Comparison of ENCODE assay signal across 8 cellular contexts in genomic region chr17:50867856-50868438, GRCh38. TPM values are rescaled to one million over a fixed set of nuclear protein-coding genes. Genes with fewer than 3 reads are reported as not detected.
A peak's percentile ranks its signal among the peaks of the same experiment; 100 is the strongest.
DNase-seq lines count a peak whose midpoint lies in the region; ATAC-seq, FAIRE-seq and TF ChIP-seq lines count a peak whose summit lies in the region.

No MANE protein-coding gene starts in this region.

- H3K9me3 Mint-ChIP-seq in Caco-2 (ENCODE audit: unreplicated experiment), result no peaks in the 10 kb centered on the region

- peaks cover 29% of the 10 kb centered on the region; the same call in 1 of the 2 replicates for H3K79me2 ChIP-seq in OCI-LY7 (ENCODE audit: insufficient read depth, low read depth, low read length)
- H3K79me2 ChIP-seq in osteoblast (ENCODE audit: insufficient read depth, low read length), result peaks cover 32% of the 10 kb centered on the region

- H3K4me1 ChIP-seq in Caco-2 (peaks cover 15% of the 10 kb centered on the region), OCI-LY7 (ENCODE audit: insufficient read depth, low read length, poor library complexity, severe bottlenecking) (peaks cover 16% of the 10 kb centered on the region), osteoblast (ENCODE audit: insufficient read depth, low read length) (peaks cover 30% of the 10 kb centered on the region)

- H3K27me3 Mint-ChIP-seq in Caco-2 (ENCODE audit: insufficient read depth, unreplicated experiment), result no peaks in the 10 kb centered on the region

- H3K4me3 ChIP-seq in Caco-2 (ENCODE audit: low read depth, low read length) (peak overlapping the region; percentile 63), OCI-LY7 (ENCODE audit: low read depth, low read length, poor library complexity, severe bottlenecking) (peak overlapping the region; percentile 72), osteoblast (ENCODE audit: insufficient read depth, low read length) (peak overlapping the region; percentile 80)

- peak overlapping the region; percentile 79 for H3K4me3 Mint-ChIP-seq in Caco-2 (ENCODE audit: unreplicated experiment)

- H4K20me1 ChIP-seq in OCI-LY7 (ENCODE audit: insufficient read depth, low read length) (peaks cover 11% of the 10 kb centered on the region; the same call in 1 of the 2 replicates), osteoblast (ENCODE audit: insufficient read depth, low read length) (peaks cover 22% of the 10 kb centered on the region)

- POLR2A ChIA-PET in Caco-2 (lab: Charles Lee) (interaction anchor here (0.5 to 5.6 kb wide), 26 partner anchors 11 to 254 kb away, joined by 3 to 296 read pairs (median 12); partner anchors contain the start of gene LUC7L3), OCI-LY7 (lab: Charles Lee) (interaction anchor here (0.5 to 5.5 kb wide), 7 partner anchors 12 to 390 kb away, joined by 3 to 23 read pairs (median 11); no protein-coding TSS in a partner anchor)

- ATAC-seq in HG03378 (IDR thresholded peaks at IDR 0.05; ENCODE audit: unreplicated experiment) (no peak), GM21447 (IDR thresholded peaks at IDR 0.05; ENCODE audit: unreplicated experiment) (no peak)

- H3K9me3 ChIP-seq in Caco-2 (no peaks in the 10 kb centered on the region), OCI-LY7 (ENCODE audit: low read length) (no peaks in the 10 kb centered on the region), osteoblast (ENCODE audit: low read depth, low read length) (no peaks in the 10 kb centered on the region)

- H3K27ac ChIP-seq in OCI-LY7 (ENCODE audit: low read depth, low read length, poor library complexity, severe bottlenecking) (peak overlapping the region; percentile 93), osteoblast (ENCODE audit: low read depth, low read length) (peak overlapping the region; percentile 97)

- CTCF ChIA-PET in Caco-2 (lab: Charles Lee), result interaction anchor here (0.9 to 4.0 kb wide), 11 partner anchors 15 to 286 kb away, joined by 3 to 40 read pairs (median 13); partner anchors contain the start of gene NME1
- CTCF ChIA-PET in OCI-LY7 (lab: Charles Lee; ENCODE audit: unreplicated experiment), result no interaction called here

- BruUV-seq in Caco-2 (replicated peaks; lab: Mats Ljungman, UMichigan) (TSS peak; percentile 83), OCI-LY7 (replicated peaks; lab: Mats Ljungman, UMichigan) (no TSS peak)

- peak overlapping the region; percentile 95 for H3K27ac Mint-ChIP-seq in Caco-2 (ENCODE audit: unreplicated experiment)

- TF ChIP-seq CTCF in Caco-2 (IDR thresholded peaks at IDR 0.05; ENCODE audit: insufficient read depth in 1 of 2, low read depth in 1 of 2, low read length in 1 of 2, severe bottlenecking in 1 of 2, unreplicated experiment in 1 of 2), result no peak
- no peak for TF ChIP-seq CTCF in OCI-LY7 (conservative IDR thresholded peaks at IDR 0.05; ENCODE audit: low read length)
- no peak for TF ChIP-seq CTCF in osteoblast (IDR thresholded peaks at IDR 0.05; ENCODE audit: extremely low read depth, low read depth, low read length)

- H3K36me3 ChIP-seq in Caco-2 (ENCODE audit: control insufficient read depth, insufficient read depth, low read length) (peaks cover 5% of the 10 kb centered on the region), OCI-LY7 (ENCODE audit: insufficient read depth, low read length) (peaks cover 8% of the 10 kb centered on the region), osteoblast (ENCODE audit: insufficient read depth, low read length) (peaks cover 5% of the 10 kb centered on the region)

- peaks cover 23% of the 10 kb centered on the region for H3K4me1 Mint-ChIP-seq in Caco-2 (ENCODE audit: low read depth, unreplicated experiment)

- H3K27me3 ChIP-seq in Caco-2 (replicated peaks; ENCODE audit: control insufficient read depth, insufficient read depth, low read length), result no peaks in the 10 kb centered on the region
- H3K27me3 ChIP-seq in osteoblast (ENCODE audit: insufficient read depth, low read length), result no peaks in the 10 kb centered on the region

- FAIRE-seq in endometrium (lab: Jason Lieb, UNC), result peak; percentile 80

- H3K4me2 ChIP-seq in OCI-LY7 (ENCODE audit: low read length) (peak overlapping the region; percentile 88), osteoblast (ENCODE audit: insufficient read depth, low read length) (peak overlapping the region; percentile 100)

- H3K9me2 ChIP-seq in OCI-LY7 (ENCODE audit: insufficient read depth, low read length), result no peaks in the 10 kb centered on the region

- intact Hi-C loops in Caco-2 (cut with micrococcal nuclease; ENCODE audit: unreplicated experiment), result loop anchor here (1.0 to 5.0 kb wide), 8 partner anchors 16 to 299 kb away; partner anchors contain the start of genes LUC7L3, NME1 and NME2
- intact Hi-C loops in OCI-LY7 (cut with micrococcal nuclease; ENCODE audit: unreplicated experiment), result loop anchor here (5.0 to 10.0 kb wide), 4 partner anchors 161 to 394 kb away; partner anchors contain the start of genes ANKRD40, MBTD1, SPAG9 and UTP18

- H3K36me3 Mint-ChIP-seq in Caco-2 (ENCODE audit: insufficient read depth, unreplicated experiment), result peaks cover 49% of the 10 kb centered on the region

- H2AFZ ChIP-seq in OCI-LY7 (ENCODE audit: low read length) (peak overlapping the region; percentile 81), osteoblast (ENCODE audit: low read length) (peak overlapping the region; percentile 99)

- DNase-seq in Caco-2 (no peak), OCI-LY7 (ENCODE audit: low spot score) (no peak), osteoblast (ENCODE audit: insufficient read length, low spot score, missing footprints) (no peak), NCI-H69 (lab: John Stamatoyannopoulos, UW) (no peak), NCI-H1048 (lab: John Stamatoyannopoulos, UW) (no peak)

RNA-seq across cellular contexts. Expression of gene TOB1, which starts 1.8 kb away (rescaled TPM):
- total RNA-seq in Caco-2 (2022), result 114 TPM in 2 replicates
- total RNA-seq in OCI-LY7 (2014; rRNA removed; shearing (Covaris generic)), result 12.7 and 15.2 TPM in 2 replicates
- total RNA-seq in OCI-LY7 (2022), result 24.8 and 26.4 TPM in 2 replicates
- 18.8 and 21.5 TPM in 2 replicates for total RNA-seq in osteoblast

RNA-seq across cellular contexts. Expression of gene WFIKKN2, which starts 32.6 kb away (rescaled TPM):
- total RNA-seq in Caco-2 (2022) (not detected in 2 replicates), OCI-LY7 (2022) (not detected in 2 replicates), osteoblast (under 0.01 TPM in 1 of 2 replicates, not detected in the other)
- total RNA-seq in OCI-LY7 (2014; rRNA removed; shearing (Covaris generic)), result not detected in 2 replicates
